1 cellular context compared by ENCODE assay signal in the genomic region with DNA sequence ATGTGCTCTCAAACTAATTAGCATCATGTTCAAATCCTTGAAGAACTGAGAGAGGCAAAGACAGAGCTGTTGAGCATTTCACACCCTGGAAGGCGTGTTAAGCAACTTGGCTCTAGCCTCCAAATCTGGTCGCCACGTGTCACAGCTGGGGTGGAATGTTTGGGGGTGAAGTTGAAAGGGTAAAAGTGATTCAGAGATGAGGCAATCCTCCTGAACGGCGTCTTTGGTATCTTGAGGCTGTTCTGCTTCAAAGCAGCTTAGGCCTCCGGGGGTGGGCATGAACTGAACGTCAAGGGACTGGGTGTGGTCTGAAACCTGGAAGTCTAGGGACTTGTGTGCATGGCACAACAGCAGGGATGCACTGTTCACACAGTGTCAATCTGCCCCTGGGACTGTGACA.
TF ChIP-seq lines count a peak whose summit lies in the region.

No MANE protein-coding gene starts in this region.

TF ChIP-seq in IMR-90, 13 proteins besides CTCF, POLR2A, EP300 and RAD21 (continued from another document):
- TF ChIP-seq FOS (IDR thresholded peaks at IDR 0.05; ENCODE audit: low read depth, low read length) (peak; percentile 61), CEBPB (IDR thresholded peaks at IDR 0.05; ENCODE audit: low read depth, low read length) (peak; percentile 93)
- TF ChIP-seq, protein P1, sequence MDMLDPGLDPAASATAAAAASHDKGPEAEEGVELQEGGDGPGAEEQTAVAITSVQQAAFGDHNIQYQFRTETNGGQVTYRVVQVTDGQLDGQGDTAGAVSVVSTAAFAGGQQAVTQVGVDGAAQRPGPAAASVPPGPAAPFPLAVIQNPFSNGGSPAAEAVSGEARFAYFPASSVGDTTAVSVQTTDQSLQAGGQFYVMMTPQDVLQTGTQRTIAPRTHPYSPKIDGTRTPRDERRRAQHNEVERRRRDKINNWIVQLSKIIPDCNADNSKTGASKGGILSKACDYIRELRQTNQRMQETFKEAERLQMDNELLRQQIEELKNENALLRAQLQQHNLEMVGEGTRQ (IDR thresholded peaks at IDR 0.05; ENCODE audit: low read depth, low read length): peak; percentile 29; the same call in 1 of the 2 replicates
TF ChIP-seq in IMR-90: peak in this region for 5.
